Comparison of ENCODE assay signal across 1 cellular context in the genomic region with DNA sequence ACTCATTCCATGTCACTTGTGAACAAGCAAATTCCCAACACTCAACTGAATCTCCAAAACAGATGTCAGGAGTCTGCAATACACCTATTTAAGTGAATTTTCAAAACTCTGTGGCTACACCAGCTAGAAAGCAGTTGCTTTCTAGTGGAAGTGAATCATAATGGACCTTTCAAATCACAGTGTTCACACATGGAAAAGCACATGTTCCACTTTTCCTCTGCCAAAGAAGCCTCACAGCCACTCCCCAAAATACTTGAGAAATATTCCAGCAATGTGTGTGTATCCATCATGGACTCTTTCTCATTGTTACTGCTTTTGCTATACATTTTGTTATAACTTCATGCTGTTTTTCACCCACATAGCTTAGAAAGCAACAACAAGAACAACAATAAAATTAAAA.
A peak's percentile ranks its signal among the peaks of the same experiment; 100 is the strongest.
TF ChIP-seq lines count a peak whose summit lies in the region.

No MANE protein-coding gene starts in this region.

TF ChIP-seq in SK-N-SH, 30 proteins besides CTCF, POLR2A, EP300 and RAD21 (continued from another document):
- no peak for TF ChIP-seq REST (IDR thresholded peaks at IDR 0.05; ENCODE audit: low read depth, low read length)
- no peak for TF ChIP-seq TAF1 (IDR thresholded peaks at IDR 0.05; ENCODE audit: borderline replicate concordance, low read depth, low read length)
- TF ChIP-seq TEAD4 (IDR thresholded peaks at IDR 0.05; ENCODE audit: borderline replicate concordance, insufficient read depth) = 0 out of 2 replicates have a peak, but pooled peaks have one; percentile 31
- peak; percentile 67 for TF ChIP-seq TCF12 (IDR thresholded peaks at IDR 0.05)
